In genomic region chr18:49098386-49098785, GRCh38 we compare ENCODE assay signal across 26 cellular contexts.
DNase-seq lines count a peak whose midpoint lies in the region; ATAC-seq and TF ChIP-seq lines count a peak whose summit lies in the region.
"Had no signal": no experiment of that assay in that cellular context is flagged by ENCODE, and none has a peak within 500 bp of the region (broad histone marks: within the 10 kb centered on the region; RNA-seq: fewer than 3 reads in every experiment).

No MANE protein-coding gene starts in this region.

- CTCF ChIA-PET in IMR-90 (lab: Yijun Ruan, JAX) = no interaction called here
- CTCF ChIA-PET in PC-3 (lab: Charles Lee) = no interaction called here

- H3K4me3 Mint-ChIP-seq in brain (peak overlapping the region in 2 of 5 experiments; percentile 18 to 50), nephron progenitor cell (no peak overlapping the region)
- H3K4me3 Mint-ChIP-seq: activated T-cell treated with anti-CD3 and anti-CD28 coated beads, Interleukin-2, amount 50 U/mL, for 4 hours; CD4-positive, CD25-positive, alpha-beta regulatory T cell; H9; naive thymus-derived CD4-positive, alpha-beta T cell; T-helper 1 cell treated with Interleukin-12 subunit alpha and Interleukin-12 subunit beta and Interleukin-4 antibody, amounts not matched to agents 30 μg/mL and 1 μg/mL, for 36 hours had no signal

- no peak for TF ChIP-seq RAD21 in IMR-90 (IDR thresholded peaks at IDR 0.05; ENCODE audit: low read length)

- H3K27ac ChIP-seq in IMR-90 (ENCODE audit: insufficient read depth, low read length) (no peak overlapping the region), PC-3 (ENCODE audit: low read length) (no peak overlapping the region)
- H3K27ac ChIP-seq: body of pancreas, foreskin keratinocyte, thoracic aorta had no signal

- H2AK5ac ChIP-seq in IMR-90 (ENCODE audit: low read depth, low read length) = no peak overlapping the region

- no TSS peak for BruUV-seq in IMR-90 (replicated peaks; lab: Mats Ljungman, UMichigan)
- no TSS peak for BruUV-seq in PC-3 (replicated peaks; lab: Mats Ljungman, UMichigan)

- H2BK5ac ChIP-seq in IMR-90 (ENCODE audit: low read depth, low read length, poor library complexity, severe bottlenecking) = no peak overlapping the region

- intact Hi-C loops in IMR-90 (cut with micrococcal nuclease) (loop anchor here (5.0 kb wide), 2 partner anchors 74 to 146 kb away; partner anchors contain the start of gene SMAD7), PC-3 (cut with micrococcal nuclease) (loop anchor here (10.0 kb wide), 1 partner anchor 76 kb away; no protein-coding TSS in a partner anchor)

- POLR2A ChIA-PET in IMR-90 (lab: Charles Lee; ENCODE audit: unreplicated experiment) = no interaction called here
- POLR2A ChIA-PET in PC-3 (lab: Charles Lee; ENCODE audit: unreplicated experiment) = no interaction called here

- H3K27ac Mint-ChIP-seq in brain (peak overlapping the region in 4 of 5 experiments; percentile 40 to 74 (median 53)), nephron progenitor cell (peak overlapping the region; percentile 86)
- H3K27ac Mint-ChIP-seq: H9; T-helper 1 cell treated with Interleukin-12 subunit alpha and Interleukin-12 subunit beta and Interleukin-4 antibody, amounts not matched to agents 30 μg/mL and 1 μg/mL, for 36 hours had no signal

- no CpG with 5 or more reads among the region's 4 CpGs for WGBS in IMR-90 (ENCODE audit: extremely low coverage in 2 of 2, insufficient read length in 1 of 2), 2 experiments

- no peaks in the 10 kb centered on the region for H3K9me3 Mint-ChIP-seq in brain
- H3K9me3 Mint-ChIP-seq in nephron progenitor cell = no peaks in the 10 kb centered on the region
- H3K9me3 Mint-ChIP-seq: activated T-cell treated with anti-CD3 and anti-CD28 coated beads, Interleukin-2, amount 50 U/mL, for 4 hours; CD4-positive, CD25-positive, alpha-beta regulatory T cell; H9; T-helper 1 cell treated with Interleukin-12 subunit alpha and Interleukin-12 subunit beta and Interleukin-4 antibody, amounts not matched to agents 30 μg/mL and 1 μg/mL, for 36 hours had no signal

- peak; percentile 78 for DNase-seq in Ammon's horn (ENCODE audit: low spot score)
- DNase-seq in IMR-90 = no peak
- DNase-seq in nephron progenitor cell = no peak
- no peak for DNase-seq in hepatic stellate cell (ENCODE audit: low spot score)
- DNase-seq in AML-193 (lab: John Stamatoyannopoulos, UW) = no peak
- DNase-seq in effector CD8-positive, alpha-beta T cell (lab: John Stamatoyannopoulos, UW) = no peak
- no peak for DNase-seq in PC-3
- DNase-seq: activated CD4-positive, alpha-beta T cell treated with anti-CD3 and anti-CD28 coated beads for 48 hours; activated T-cell treated with anti-CD3 and anti-CD28 coated beads, Interleukin-2, amount 50 U/mL, for 4 hours; body of pancreas; CD4-positive, CD25-positive, alpha-beta regulatory T cell; effector memory CD4-positive, alpha-beta T cell; foreskin keratinocyte; H9; naive thymus-derived CD4-positive, alpha-beta T cell; NCI-H1048; NCI-H187 treated with DMSO at 0.1 percent for 48 hours; NCI-H446 treated with DMSO at 0.1 percent for 48 hours; right cardiac atrium; stimulated activated CD4-positive, alpha-beta T cell treated with anti-CD3 and anti-CD28 coated beads, Interleukin-12 subunit alpha, Interleukin-12 subunit beta, amount 100 ng/mL, for 4 hours; stimulated activated CD4-positive, alpha-beta T cell treated with anti-CD3 and anti-CD28 coated beads, Interleukin-4, amount 100 ng/mL, for 4 hours; stimulated activated naive CD4-positive, alpha-beta T cell had no signal

- H2BK120ac ChIP-seq in IMR-90 (ENCODE audit: low read depth, low read length) = no peak overlapping the region

- H3K23ac ChIP-seq in IMR-90 (ENCODE audit: low read depth, low read length) = no peak overlapping the region

- H3K4me1 Mint-ChIP-seq in brain = peaks cover 36% of the 10 kb centered on the region
- H3K4me1 Mint-ChIP-seq in nephron progenitor cell = peaks cover 41% of the 10 kb centered on the region
- H3K4me1 Mint-ChIP-seq: H9 had no signal

- H3K79me1 ChIP-seq in IMR-90 (ENCODE audit: low read depth in 1 of 2, low read length in 2 of 2) = peaks cover 0 to 4% of the 10 kb centered on the region in 2 experiments; a peak in 1 of 4 replicates

- ATAC-seq in IMR-90 (ENCODE audit: low read depth) (no peak), PC-3 (no peak)
- ATAC-seq: activated T-cell treated with anti-CD3 and anti-CD28 coated beads, Interleukin-2, amount 50 U/mL, for 4 hours; body of pancreas; esophagus mucosa; foreskin keratinocyte; naive thymus-derived CD4-positive, alpha-beta T cell had no signal

- H3K4me2 ChIP-seq in IMR-90 (ENCODE audit: low read depth, low read length) (no peak overlapping the region), PC-3 (ENCODE audit: low read length) (no peak overlapping the region)

- H4K20me1 ChIP-seq in IMR-90 (ENCODE audit: insufficient read depth, low read length) (peaks cover 9% of the 10 kb centered on the region; the same call in 1 of the 2 replicates), PC-3 (ENCODE audit: low read length) (no peaks in the 10 kb centered on the region)

- no peak overlapping the region for H4K5ac ChIP-seq in IMR-90 (ENCODE audit: low read depth, low read length)

- TF ChIP-seq POLR2A in IMR-90 (IDR thresholded peaks at IDR 0.05; ENCODE audit: low read depth, low read length) = no peak

- no peak overlapping the region for H3K18ac ChIP-seq in IMR-90 (ENCODE audit: low read depth, low read length)

- dilution Hi-C loops in IMR-90 (cut with HindIII; ENCODE audit: low sequenced_read_pairs, unreplicated experiment) = no loop called here

- H4K8ac ChIP-seq in IMR-90 (ENCODE audit: low read depth in 2 of 2, low read length in 2 of 2) = no peak overlapping the region

- H2BK15ac ChIP-seq in IMR-90 (ENCODE audit: low read depth, low read length) = no peak overlapping the region

- no peaks in the 10 kb centered on the region for H3K36me3 ChIP-seq in IMR-90 (ENCODE audit: control insufficient read depth, insufficient read depth, low read length)
- H3K36me3 ChIP-seq in PC-3 (ENCODE audit: low read depth, low read length) = no peaks in the 10 kb centered on the region
- H3K36me3 ChIP-seq: thoracic aorta had no signal

- H2AFZ ChIP-seq in IMR-90 (replicated peaks; ENCODE audit: low read length, poor library complexity) (no peak overlapping the region), PC-3 (ENCODE audit: low read length) (no peak overlapping the region)

- H3F3A ChIP-seq in PC-3 (ENCODE audit: low read length, unreplicated experiment) = no peaks in the 10 kb centered on the region

- H3K4me3 ChIP-seq in IMR-90 (ENCODE audit: insufficient read depth, low read depth, low read length) (no peak overlapping the region), PC-3 (ENCODE audit: low read length) (no peak overlapping the region)
- H3K4me3 ChIP-seq: body of pancreas, thoracic aorta had no signal

- peak overlapping the region; percentile 15; the same call in 1 of the 2 replicates for H3K4ac ChIP-seq in IMR-90 (ENCODE audit: low read depth, low read length)

- H3K56ac ChIP-seq in IMR-90 (ENCODE audit: extremely low read depth, insufficient read depth, low read length) = no peak overlapping the region

- no peaks in the 10 kb centered on the region for H3K9me2 ChIP-seq in PC-3 (replicated peaks; ENCODE audit: low read length)

- no peaks in the 10 kb centered on the region for H3K79me2 ChIP-seq in PC-3 (ENCODE audit: low read length)

- peaks cover 13% of the 10 kb centered on the region for H3K36me3 Mint-ChIP-seq in brain
- no peaks in the 10 kb centered on the region for H3K36me3 Mint-ChIP-seq in nephron progenitor cell (ENCODE audit: low read depth)

- H3K9me3 ChIP-seq in IMR-90 (ENCODE audit: control insufficient read depth, insufficient read depth, low read length) (no peaks in the 10 kb centered on the region), PC-3 (ENCODE audit: low read length) (no peaks in the 10 kb centered on the region)
- H3K9me3 ChIP-seq: body of pancreas, thoracic aorta had no signal

- H2AK9ac ChIP-seq in IMR-90 (replicated peaks; ENCODE audit: low read depth, low read length, poor library complexity) = no peak overlapping the region

- H3K27me3 Mint-ChIP-seq in brain = peaks cover 4% of the 10 kb centered on the region
- H3K27me3 Mint-ChIP-seq in nephron progenitor cell (ENCODE audit: low read depth, poor library complexity) = peaks cover 3% of the 10 kb centered on the region
- H3K27me3 Mint-ChIP-seq: CD4-positive, CD25-positive, alpha-beta regulatory T cell; naive thymus-derived CD4-positive, alpha-beta T cell had no signal

- H3K4me1 ChIP-seq in IMR-90 (ENCODE audit: control insufficient read depth, insufficient read depth, low read length) (peaks cover 8% of the 10 kb centered on the region), PC-3 (ENCODE audit: insufficient read depth, low read length) (peaks cover 34% of the 10 kb centered on the region)

- in situ Hi-C loops in IMR-90 (cut with MboI; ENCODE audit: low sequenced_read_pairs) = no loop called here

- no peak overlapping the region for H2BK20ac ChIP-seq in IMR-90 (ENCODE audit: low read depth, low read length)

- H3K9ac ChIP-seq in IMR-90 (ENCODE audit: low read depth, low read length) (no peak overlapping the region), PC-3 (ENCODE audit: low read length) (no peak overlapping the region)

- no peak for TF ChIP-seq CTCF in IMR-90 (conservative IDR thresholded peaks at IDR 0.05; ENCODE audit: low read depth, low read length)
- no peak for TF ChIP-seq CTCF in brain (conservative IDR thresholded peaks at IDR 0.05)
- no peak for TF ChIP-seq CTCF in nephron progenitor cell (IDR thresholded peaks at IDR 0.05)
- no peak for TF ChIP-seq CTCF in PC-3 (conservative IDR thresholded peaks at IDR 0.05; ENCODE audit: low read depth, low read length)

- H3K9me1 ChIP-seq in IMR-90 (ENCODE audit: insufficient read depth, low read length) = no peaks in the 10 kb centered on the region

- 0 out of 2 replicates have a peak overlapping the region, but pooled peaks have one; percentile 3 for H4K91ac ChIP-seq in IMR-90 (ENCODE audit: insufficient read depth, low read depth, low read length)

- H3K27me3 ChIP-seq in IMR-90 (ENCODE audit: control insufficient read depth, insufficient read depth, low read length) (0 out of 2 replicates have a peak, but pooled peaks cover 1% of the 10 kb centered on the region), PC-3 (ENCODE audit: low read length) (no peaks in the 10 kb centered on the region)
- H3K27me3 ChIP-seq: body of pancreas, foreskin keratinocyte had no signal

- H3K14ac ChIP-seq in IMR-90 (replicated peaks; ENCODE audit: low read depth, low read length) = peak overlapping the region; percentile 51; the same call in 1 of the 2 replicates

TF ChIP-seq in IMR-90, 13 proteins besides CTCF, POLR2A, EP300 and RAD21 (continues in another document):
- TF ChIP-seq MAZ (IDR thresholded peaks at IDR 0.05; ENCODE audit: borderline replicate concordance, low read depth, low read length) (no peak), MXI1 (IDR thresholded peaks at IDR 0.05; ENCODE audit: borderline replicate concordance, low read depth, low read length) (no peak), CHD1 (IDR thresholded peaks at IDR 0.05; ENCODE audit: low read depth, low read length) (no peak), BHLHE40 (IDR thresholded peaks at IDR 0.05; ENCODE audit: low read depth, low read length) (no peak), NFE2L2 (IDR thresholded peaks at IDR 0.05; ENCODE audit: low read depth, low read length) (no peak), CEBPB (IDR thresholded peaks at IDR 0.05; ENCODE audit: low read depth, low read length) (no peak), RCOR1 (IDR thresholded peaks at IDR 0.05; ENCODE audit: insufficient replicate concordance, low read length) (no peak)
